In genomic region chr20:63696628-63697356, GRCh38 we compare ENCODE assay signal across 1 cellular context.
TF ChIP-seq lines count a peak whose summit lies in the region.

Gene TNFRSF6B, plus strand, starts transcription at chr20:63696652. Its CDS starts 116 bp downstream, at chr20:63696768.

TF ChIP-seq in HepG2, 621 proteins besides CTCF, POLR2A, EP300 and RAD21 (continued from another document and continues in another):
- TF ChIP-seq HBP1 (CRISPR knock-in tag; IDR thresholded peaks at IDR 0.05; ENCODE audit: low read depth) (no peak), ETV6 (CRISPR knock-in tag; conservative IDR thresholded peaks at IDR 0.05) (no peak), ZNF441 (CRISPR knock-in tag; IDR thresholded peaks at IDR 0.05; ENCODE audit: borderline replicate concordance) (no peak), MTA1 (CRISPR knock-in tag; IDR thresholded peaks at IDR 0.05; ENCODE audit: borderline replicate concordance) (no peak), RXRA (CRISPR knock-in tag; IDR thresholded peaks at IDR 0.05) (no peak; the same call in 1 of the 2 replicates), TBP (CRISPR knock-in tag; IDR thresholded peaks at IDR 0.05) (no peak), ZSCAN5A (CRISPR knock-in tag; IDR thresholded peaks at IDR 0.05; ENCODE audit: borderline replicate concordance) (no peak), ZBTB2 (CRISPR knock-in tag; IDR thresholded peaks at IDR 0.05; ENCODE audit: low read depth) (peak; percentile 48; the same call in 1 of the 2 replicates), ZNF367 (CRISPR knock-in tag; IDR thresholded peaks at IDR 0.05; ENCODE audit: borderline replicate concordance) (no peak), FOXO4 (CRISPR knock-in tag; conservative IDR thresholded peaks at IDR 0.05) (no peak), PTBP1 (IDR thresholded peaks at IDR 0.05; ENCODE audit: low read depth, low read length, poor library complexity, severe bottlenecking) (no peak), THYN1 (CRISPR knock-in tag; IDR thresholded peaks at IDR 0.05; ENCODE audit: borderline replicate concordance, low read depth) (no peak), KAT7 (CRISPR knock-in tag; IDR thresholded peaks at IDR 0.05; ENCODE audit: borderline replicate concordance) (no peak), ZNF703 (CRISPR knock-in tag; IDR thresholded peaks at IDR 0.05; ENCODE audit: borderline replicate concordance) (no peak; the same call in 1 of the 2 replicates), CHCHD3 (CRISPR knock-in tag; IDR thresholded peaks at IDR 0.05) (no peak), CCAR2 (optimal IDR thresholded peaks at IDR 0.05; ENCODE audit: low read depth, low read length) (no peak), TFDP2 (CRISPR knock-in tag; IDR thresholded peaks at IDR 0.05) (no peak), HNF1A (IDR thresholded peaks at IDR 0.05; ENCODE audit: low read depth) (no peak), HNF1A (CRISPR knock-in tag; IDR thresholded peaks at IDR 0.05; ENCODE audit: borderline replicate concordance) (no peak), AGO1 (IDR thresholded peaks at IDR 0.05; ENCODE audit: low read depth, low read length, poor library complexity, severe bottlenecking) (peak; percentile 99), TBX3 (IDR thresholded peaks at IDR 0.05; ENCODE audit: borderline replicate concordance) (no peak), KDM3A (CRISPR knock-in tag; IDR thresholded peaks at IDR 0.05; ENCODE audit: low read depth) (peak; percentile 29; the same call in 1 of the 2 replicates), SNAPC2 (CRISPR knock-in tag; IDR thresholded peaks at IDR 0.05) (no peak), FOXA3 (CRISPR knock-in tag; IDR thresholded peaks at IDR 0.05) (peak; percentile 33), GATAD1 (CRISPR knock-in tag; IDR thresholded peaks at IDR 0.05) (peak; percentile 38; the same call in 1 of the 2 replicates), CENPT (CRISPR knock-in tag; IDR thresholded peaks at IDR 0.05; ENCODE audit: low read depth) (no peak; the same call in 1 of the 2 replicates), ZNF468 (CRISPR knock-in tag; IDR thresholded peaks at IDR 0.05) (peak; percentile 88; the same call in 1 of the 2 replicates), ELF1 (CRISPR knock-in tag; IDR thresholded peaks at IDR 0.05) (peak; percentile 22; the same call in 1 of the 2 replicates), CHD2 (IDR thresholded peaks at IDR 0.05; ENCODE audit: low read depth, low read length) (0 out of 2 replicates have a peak, but pooled peaks have one; percentile 8), GTF2F1 (IDR thresholded peaks at IDR 0.05; ENCODE audit: low read length) (no peak), RARG (CRISPR knock-in tag; IDR thresholded peaks at IDR 0.05; ENCODE audit: low read depth) (no peak), MLXIP (CRISPR knock-in tag; IDR thresholded peaks at IDR 0.05; ENCODE audit: borderline replicate concordance) (no peak), BORCS8-MEF2B (CRISPR knock-in tag; IDR thresholded peaks at IDR 0.05) (no peak; the same call in 1 of the 2 replicates), ZNF280D (CRISPR knock-in tag; IDR thresholded peaks at IDR 0.05) (peak; percentile 88), ASH2L (IDR thresholded peaks at IDR 0.05; ENCODE audit: insufficient read length, low read depth, low read length) (no peak), ZNF816 (CRISPR knock-in tag; IDR thresholded peaks at IDR 0.05; ENCODE audit: borderline replicate concordance) (no peak), ZNF362 (CRISPR knock-in tag; IDR thresholded peaks at IDR 0.05; ENCODE audit: borderline replicate concordance) (no peak), MTA3 (CRISPR knock-in tag; IDR thresholded peaks at IDR 0.05) (no peak), ZNF225 (CRISPR knock-in tag; IDR thresholded peaks at IDR 0.05) (no peak; the same call in 1 of the 2 replicates), ZNF256 (CRISPR knock-in tag; conservative IDR thresholded peaks at IDR 0.05) (no peak), SAFB2 (CRISPR knock-in tag; IDR thresholded peaks at IDR 0.05; ENCODE audit: borderline replicate concordance, low read depth) (peak; percentile 63), ZNF530 (CRISPR knock-in tag; IDR thresholded peaks at IDR 0.05; ENCODE audit: low read depth) (no peak), HMG20A (CRISPR knock-in tag; IDR thresholded peaks at IDR 0.05; ENCODE audit: borderline replicate concordance) (no peak), PLSCR1 (CRISPR knock-in tag; IDR thresholded peaks at IDR 0.05; ENCODE audit: borderline replicate concordance) (no peak)
